9 cellular contexts compared by ENCODE assay signal in genomic region chr2:71223767-71224333, GRCh38. TPM values are rescaled to one million over a fixed set of nuclear protein-coding genes. Genes with fewer than 3 reads are reported as not detected.
DNase-seq lines count a peak whose midpoint lies in the region; ATAC-seq, FAIRE-seq and TF ChIP-seq lines count a peak whose summit lies in the region.
"Had no signal": no experiment of that assay in that cellular context is flagged by ENCODE, and none has a peak within 500 bp of the region (broad histone marks: within the 10 kb centered on the region; RNA-seq: fewer than 3 reads in every experiment).

No MANE protein-coding gene starts in this region.

- H3K36me3 Mint-ChIP-seq in Calu3 (ENCODE audit: insufficient read depth, unreplicated experiment) = peaks cover 19% of the 10 kb centered on the region
- peaks cover 0 to 5% of the 10 kb centered on the region in 2 donors for H3K36me3 Mint-ChIP-seq in naive B cell

- H3K36me3 ChIP-seq in Panc1 (ENCODE audit: control insufficient read depth, insufficient read depth, low read length) = no peaks in the 10 kb centered on the region

- intact Hi-C loops in Calu3 (cut with micrococcal nuclease; ENCODE audit: unreplicated experiment) = loop anchor here (2.0 kb wide), 1 partner anchor 53 kb away; no protein-coding TSS in a partner anchor
- intact Hi-C loops in Panc1 (cut with micrococcal nuclease; ENCODE audit: unreplicated experiment) = no loop called here

- POLR2A ChIA-PET in Panc1 (lab: Charles Lee) = no interaction called here

- in situ Hi-C loops in Panc1 (cut with HindIII; ENCODE audit: low pct_unique_long_range_greater_than_20kb, low sequenced_read_pairs) = no loop called here

- ATAC-seq in Panc1 (0 out of 2 replicates have a peak, but pooled peaks have one; percentile 44), naive B cell (ENCODE audit: low read depth in 2 of 2) (no peak), GM18511 (IDR thresholded peaks at IDR 0.05; ENCODE audit: unreplicated experiment) (no peak)

- CTCF ChIA-PET in Calu3 (lab: Charles Lee) (interaction anchor here (0.6 to 1.0 kb wide), 3 partner anchors 35 to 108 kb away, joined by 3 to 4 read pairs (median 3); partner anchors contain the start of gene ZNF638), Panc1 (lab: Charles Lee) (interaction anchor here (0.5 to 1.3 kb wide), 2 partner anchors 76 to 287 kb away, joined by 3 to 4 read pairs; no protein-coding TSS in a partner anchor)

- peaks cover 6% of the 10 kb centered on the region; the same call in 1 of the 2 replicates for H3K27me3 ChIP-seq in Panc1 (ENCODE audit: control insufficient read depth, insufficient read depth, low read length)

- no peaks in the 10 kb centered on the region for H3K9me3 ChIP-seq in Panc1 (ENCODE audit: control insufficient read depth, insufficient read depth, low read depth, low read length)

- DNase-seq in Calu3 (peak; percentile 66), HTR-8/SVneo (ENCODE audit: insufficient read length, low spot score) (peak; percentile 41), Panc1 (ENCODE audit: low read depth, low spot score) (peak; percentile 24), epithelial cell of proximal tubule (ENCODE audit: low read depth) (no peak), naive B cell (peak; percentile 30)
- no peak for DNase-seq in NK-92 treated with Interleukin-12 subunit alpha and Interleukin-12 subunit beta, amount 100 ng/mL, for 24 hours (lab: John Stamatoyannopoulos, UW)
- no peak for DNase-seq in activated CD8-positive, alpha-beta memory T cell treated with anti-CD3 and anti-CD28 coated beads, Interleukin-2, amount 50 U/mL, for 4 hours

- H3K4me3 ChIP-seq in Panc1 (ENCODE audit: low read depth in 2 of 2, low read length in 2 of 2) (no peak overlapping the region), epithelial cell of proximal tubule (ENCODE audit: low read depth, low read length) (no peak overlapping the region)
- H3K4me3 ChIP-seq: skin epidermis had no signal

- TF ChIP-seq CTCF in Calu3 (IDR thresholded peaks at IDR 0.05; ENCODE audit: unreplicated experiment) = peak; percentile 33
- TF ChIP-seq CTCF in Panc1 (IDR thresholded peaks at IDR 0.05) = peak; percentile 84
- peak; percentile 80 for TF ChIP-seq CTCF in epithelial cell of proximal tubule (conservative IDR thresholded peaks at IDR 0.05; ENCODE audit: low read depth, low read length)

- peaks cover 5% of the 10 kb centered on the region; the same call in 1 of the 2 replicates for H3K4me1 ChIP-seq in Panc1 (ENCODE audit: control insufficient read depth, insufficient read depth, low read length)

- H3K27me3 Mint-ChIP-seq in Calu3 (ENCODE audit: unreplicated experiment) (peaks cover 7% of the 10 kb centered on the region), naive B cell (no peaks in the 10 kb centered on the region)

- H3K4me3 Mint-ChIP-seq in Calu3 (ENCODE audit: low read depth, unreplicated experiment) (no peak overlapping the region), naive B cell (peak overlapping the region in 4 of 8 donors; percentile 2 to 90 (median 16))

- H3K9me3 Mint-ChIP-seq in Calu3 (ENCODE audit: low read depth, unreplicated experiment) (no peaks in the 10 kb centered on the region), naive B cell (no peaks in the 10 kb centered on the region)

- no peak overlapping the region for H3K27ac ChIP-seq in Panc1 (ENCODE audit: low read length)
- H3K27ac ChIP-seq: skin epidermis had no signal

- BruUV-seq in Calu3 (replicated peaks; lab: Mats Ljungman, UMichigan) (no TSS peak), Panc1 (replicated peaks; lab: Mats Ljungman, UMichigan) (no TSS peak)

- peak; percentile 77 for FAIRE-seq in HTR-8/SVneo (lab: Jason Lieb, UNC)

- peaks cover 9% of the 10 kb centered on the region for H3K4me1 Mint-ChIP-seq in Calu3 (ENCODE audit: low read depth, unreplicated experiment)
- H3K4me1 Mint-ChIP-seq in naive B cell = peaks cover 25 to 50% (median 37%) of the 10 kb centered on the region in 3 donors

- H3K27ac Mint-ChIP-seq in Calu3 (ENCODE audit: unreplicated experiment) (no peak overlapping the region), naive B cell (no peak overlapping the region)

RNA-seq across cellular contexts. Expression of gene PAIP2B, which starts 3.1 kb away (rescaled TPM):
- 3.6 and 4.0 TPM in 2 replicates for total RNA-seq in Calu3 (2022)
- 1.4 TPM for total RNA-seq in Panc1 (2021; ENCODE audit: unreplicated experiment)
- 0.73 TPM for polyA plus RNA-seq in Panc1 (2012; ENCODE audit: insufficient read length)
- total RNA-seq in epithelial cell of proximal tubule = 0.87 and 1.4 TPM in 2 replicates
- polyA plus RNA-seq in naive B cell (ENCODE audit: low read depth in 6 of 6) = 1 to 10 TPM; 3.5 to 7.3 (median 5.1) TPM

Comparison
In these comparisons a context has a peak if more than half of its experiments do, and no peak if none do; other contexts are left out.
1. DNase-seq: peak in Calu3 (single experiment), HTR-8/SVneo (single experiment), Panc1 (single experiment) and naive B cell (single experiment); none in epithelial cell of proximal tubule (single experiment), NK-92 treated with Interleukin-12 subunit alpha and Interleukin-12 subunit beta, amount 100 ng/mL, for 24 hours (single experiment) and activated CD8-positive, alpha-beta memory T cell treated with anti-CD3 and anti-CD28 coated beads, Interleukin-2, amount 50 U/mL, for 4 hours (single experiment).
2. CTCF ChIP-seq: peak in every context shown above with its lines; median percentile 84 in Panc1; 80 in epithelial cell of proximal tubule; 33 in Calu3.